ENCODE assay signal across 8 cellular contexts in genomic region chr1:39639333-39640130, GRCh38. TPM values are rescaled to one million over a fixed set of nuclear protein-coding genes. Genes with fewer than 3 reads are reported as not detected.
A peak's percentile ranks its signal among the peaks of the same experiment; 100 is the strongest.
DNase-seq lines count a peak whose midpoint lies in the region; ATAC-seq and TF ChIP-seq lines count a peak whose summit lies in the region.

TSS of gene HEYL (minus strand) at chr1:39639643. CDS start at chr1:39639625, 18 bp downstream.

- intact Hi-C loops in Panc1 (cut with micrococcal nuclease; ENCODE audit: unreplicated experiment) = no loop called here
- intact Hi-C loops in activated T-helper 2 cell treated with anti-CD3 and anti-CD28 coated beads, Interferon-gamma antibody, Interleukin-2, Interleukin-4, amounts not matched to agents 10 μg/mL and 5 μg/mL and 100 μg/mL, durations not matched to agents 14 hours and 24 hours and 36 hours (cut with micrococcal nuclease) = no loop called here
- intact Hi-C loops in head of caudate nucleus (cut with DNase I) = no loop called here
- intact Hi-C loops in upper lobe of right lung (cut with DNase I) = no loop called here

- H3K27ac ChIP-seq in Panc1 (ENCODE audit: low read length) (peak within 1 kb of the TSS; percentile 69; the same call in 1 of the 2 replicates), upper lobe of right lung (peak within 1 kb of the TSS; percentile 82)

- H3K9me3 ChIP-seq in Panc1 (ENCODE audit: control insufficient read depth, insufficient read depth, low read depth, low read length) (no peaks in the 10 kb centered on the region), upper lobe of right lung (no peaks in the 10 kb centered on the region)

- CTCF ChIA-PET in Panc1 (lab: Charles Lee) = interaction anchor here (0.7 kb wide), 1 partner anchor 33 kb away, joined by 3 read pairs; no protein-coding TSS in a partner anchor

- H3K4me1 Mint-ChIP-seq in activated T-helper 2 cell treated with anti-CD3 and anti-CD28 coated beads, Interferon-gamma antibody, Interleukin-2, Interleukin-4, amounts not matched to agents 10 μg/mL and 5 μg/mL and 100 μg/mL, durations not matched to agents 14 hours and 24 hours and 36 hours (ENCODE audit: low read depth) = peaks cover 5% of the 10 kb centered on the region
- no peaks in the 10 kb centered on the region for H3K4me1 Mint-ChIP-seq in progenitor cell of endocrine pancreas (ENCODE audit: low read depth)

- peak; percentile 97 for ATAC-seq in Panc1
- ATAC-seq in upper lobe of right lung = peak; percentile 97
- no peak for ATAC-seq in HG03520 (IDR thresholded peaks at IDR 0.05; ENCODE audit: unreplicated experiment)

- POLR2A ChIA-PET in Panc1 (lab: Charles Lee) = no interaction called here

- DNase-seq in ACHN = peak; percentile 76
- DNase-seq in HFF-Myc (ENCODE audit: extremely low read depth, low read depth) = no peak
- peak; percentile 32 for DNase-seq in Panc1 (ENCODE audit: low read depth, low spot score)
- peak; percentile 60 for DNase-seq in activated T-helper 2 cell treated with anti-CD3 and anti-CD28 coated beads, Interferon-gamma antibody, Interleukin-2, Interleukin-4, amounts not matched to agents 10 μg/mL and 5 μg/mL and 100 μg/mL, durations not matched to agents 14 hours and 24 hours and 36 hours (ENCODE audit: low spot score)
- DNase-seq in head of caudate nucleus = peak in 23 of 42 donors; percentile 9 to 63 (median 27)
- peak; percentile 55 for DNase-seq in progenitor cell of endocrine pancreas (ENCODE audit: low spot score, unreplicated experiment)
- peak; percentile 92 for DNase-seq in upper lobe of right lung

- H3K9me3 Mint-ChIP-seq in activated T-helper 2 cell treated with anti-CD3 and anti-CD28 coated beads, Interferon-gamma antibody, Interleukin-2, Interleukin-4, amounts not matched to agents 10 μg/mL and 5 μg/mL and 100 μg/mL, durations not matched to agents 14 hours and 24 hours and 36 hours = no peaks in the 10 kb centered on the region
- no peaks in the 10 kb centered on the region for H3K9me3 Mint-ChIP-seq in progenitor cell of endocrine pancreas (ENCODE audit: low read depth)

- TF ChIP-seq CTCF in HFF-Myc (IDR thresholded peaks at IDR 0.05; ENCODE audit: low read depth, low read length, missing control alignments) (peak; percentile 29), Panc1 (IDR thresholded peaks at IDR 0.05) (peak; percentile 83), progenitor cell of endocrine pancreas (IDR thresholded peaks at IDR 0.05; ENCODE audit: unreplicated experiment) (peak; percentile 58), upper lobe of right lung (IDR thresholded peaks at IDR 0.05) (peak; percentile 49)

- no peak within 1 kb of the TSS for H3K27ac Mint-ChIP-seq in activated T-helper 2 cell treated with anti-CD3 and anti-CD28 coated beads, Interferon-gamma antibody, Interleukin-2, Interleukin-4, amounts not matched to agents 10 μg/mL and 5 μg/mL and 100 μg/mL, durations not matched to agents 14 hours and 24 hours and 36 hours
- H3K27ac Mint-ChIP-seq in progenitor cell of endocrine pancreas = no peak within 1 kb of the TSS

- H3K4me3 Mint-ChIP-seq in activated T-helper 2 cell treated with anti-CD3 and anti-CD28 coated beads, Interferon-gamma antibody, Interleukin-2, Interleukin-4, amounts not matched to agents 10 μg/mL and 5 μg/mL and 100 μg/mL, durations not matched to agents 14 hours and 24 hours and 36 hours (ENCODE audit: low read depth) = peak within 1 kb of the TSS; percentile 61
- H3K4me3 Mint-ChIP-seq in progenitor cell of endocrine pancreas (ENCODE audit: low read depth) = peak within 1 kb of the TSS; percentile 56

- no peak within 1 kb of the TSS; the same call in 1 of the 2 replicates for H3K4me3 ChIP-seq in HFF-Myc (replicated peaks; ENCODE audit: low read depth, low read length)
- peak within 1 kb of the TSS; percentile 55 to 60 for H3K4me3 ChIP-seq in Panc1 (ENCODE audit: low read depth in 2 of 2, low read length in 2 of 2)
- peak within 1 kb of the TSS; percentile 61 for H3K4me3 ChIP-seq in upper lobe of right lung

- BruUV-seq in Panc1 (replicated peaks; lab: Mats Ljungman, UMichigan) = no TSS peak

- H3K36me3 Mint-ChIP-seq in activated T-helper 2 cell treated with anti-CD3 and anti-CD28 coated beads, Interferon-gamma antibody, Interleukin-2, Interleukin-4, amounts not matched to agents 10 μg/mL and 5 μg/mL and 100 μg/mL, durations not matched to agents 14 hours and 24 hours and 36 hours (ENCODE audit: low read depth) = no peaks in the 10 kb centered on the region
- H3K36me3 Mint-ChIP-seq in progenitor cell of endocrine pancreas (ENCODE audit: insufficient read depth) = no peaks in the 10 kb centered on the region

- no peaks in the 10 kb centered on the region for H3K36me3 ChIP-seq in Panc1 (ENCODE audit: control insufficient read depth, insufficient read depth, low read length)
- H3K36me3 ChIP-seq in upper lobe of right lung = no peaks in the 10 kb centered on the region

- 0 out of 2 replicates have a peak, but pooled peaks cover 2% of the 10 kb centered on the region for H3K4me1 ChIP-seq in Panc1 (ENCODE audit: control insufficient read depth, insufficient read depth, low read length)
- H3K4me1 ChIP-seq in upper lobe of right lung = no peaks in the 10 kb centered on the region

- in situ Hi-C loops in ACHN (cut with HindIII; ENCODE audit: low pct_ligation_motif_present, low pct_unique_long_range_greater_than_20kb, low sequenced_read_pairs) (no loop called here), Panc1 (cut with HindIII; ENCODE audit: low pct_unique_long_range_greater_than_20kb, low sequenced_read_pairs) (no loop called here)

- peaks cover 37% of the 10 kb centered on the region for H3K27me3 Mint-ChIP-seq in activated T-helper 2 cell treated with anti-CD3 and anti-CD28 coated beads, Interferon-gamma antibody, Interleukin-2, Interleukin-4, amounts not matched to agents 10 μg/mL and 5 μg/mL and 100 μg/mL, durations not matched to agents 14 hours and 24 hours and 36 hours (ENCODE audit: low read depth)
- H3K27me3 Mint-ChIP-seq in progenitor cell of endocrine pancreas = peaks cover 85% of the 10 kb centered on the region

- H3K27me3 ChIP-seq in Panc1 (ENCODE audit: control insufficient read depth, insufficient read depth, low read length) (no peaks in the 10 kb centered on the region), upper lobe of right lung (no peaks in the 10 kb centered on the region)

RNA-seq across cellular contexts. Expression of gene HEYL, which starts in this region (rescaled TPM):
- 2.3 TPM for total RNA-seq in Panc1 (2021; ENCODE audit: unreplicated experiment)
- 2.6 TPM for polyA plus RNA-seq in Panc1 (2012; ENCODE audit: insufficient read length)
- 0.73 and 0.74 TPM in 2 replicates for total RNA-seq in activated T-helper 2 cell treated with anti-CD3 and anti-CD28 coated beads, Interferon-gamma antibody, Interleukin-2, Interleukin-4, amounts not matched to agents 10 μg/mL and 5 μg/mL and 100 μg/mL, durations not matched to agents 14 hours and 24 hours and 36 hours
- 4.3 and 5.2 TPM in 2 replicates for total RNA-seq in progenitor cell of endocrine pancreas
- 17.7 TPM for total RNA-seq in upper lobe of right lung

Comparison
In these comparisons a context has a peak if more than half of its experiments do, and no peak if none do; other contexts are left out.
1. Peak in DNase-seq in activated T-helper 2 cell treated with anti-CD3 and anti-CD28 coated beads, Interferon-gamma antibody, Interleukin-2, Interleukin-4, amounts not matched to agents 10 μg/mL and 5 μg/mL and 100 μg/mL, durations not matched to agents 14 hours and 24 hours and 36 hours; RNA of the gene not detected or under 1 TPM.
2. CTCF ChIP-seq: peak in every context shown above with its lines; median percentile 83 in Panc1; 58 in progenitor cell of endocrine pancreas; 49 in upper lobe of right lung; 29 in HFF-Myc.